Comparison of ENCODE assay signal across 16 cellular contexts in genomic region chr1:3886691-3887090, GRCh38.
"Had no signal": no experiment of that assay in that cellular context is flagged by ENCODE, and none has a peak within 500 bp of the region (broad histone marks: within the 10 kb centered on the region; RNA-seq: fewer than 3 reads in every experiment).

No MANE protein-coding gene starts in this region.

- H3K27ac ChIP-seq: ascending aorta, breast epithelium, dorsolateral prefrontal cortex, SJSA1, transverse colon had no signal

- H3K9me3 Mint-ChIP-seq: activated naive CD8-positive, alpha-beta T cell treated with anti-CD3 and anti-CD28 coated beads, Interleukin-2, amount 10 ng/mL, durations not matched to agents 7 days and 5 days; endodermal cell had no signal

- H3K27me3 Mint-ChIP-seq: activated CD8-positive, alpha-beta memory T cell treated with anti-CD3 and anti-CD28 coated beads, Interleukin-2, amount 10 ng/mL, durations not matched to agents 7 days and 5 days; activated naive CD8-positive, alpha-beta T cell treated with anti-CD3 and anti-CD28 coated beads, Interleukin-2, amount 10 ng/mL, durations not matched to agents 7 days and 5 days had no signal

- H3K4me1 Mint-ChIP-seq: endodermal cell had no signal

- DNase-seq: activated CD8-positive, alpha-beta memory T cell treated with anti-CD3 and anti-CD28 coated beads, Interleukin-2, amount 10 ng/mL, durations not matched to agents 7 days and 5 days; activated gamma-delta T cell; activated naive CD8-positive, alpha-beta T cell treated with anti-CD3 and anti-CD28 coated beads, Interleukin-2, amount 10 ng/mL, durations not matched to agents 7 days and 5 days; activated T-cell treated with anti-CD3 and anti-CD28 coated beads, Interleukin-2, amount 50 U/mL, for 1 hour; endodermal cell; head of caudate nucleus; left colon; retina; stimulated activated CD4-positive, alpha-beta T cell treated with anti-CD3 and anti-CD28 coated beads, Interleukin-4, amount 100 ng/mL, for 1 hour; stimulated activated naive CD4-positive, alpha-beta T cell; transverse colon had no signal

- H3K9me3 ChIP-seq: ascending aorta, breast epithelium, SJSA1, transverse colon had no signal

- H3K4me3 Mint-ChIP-seq: activated CD8-positive, alpha-beta memory T cell treated with anti-CD3 and anti-CD28 coated beads, Interleukin-2, amount 10 ng/mL, durations not matched to agents 7 days and 5 days; activated naive CD8-positive, alpha-beta T cell treated with anti-CD3 and anti-CD28 coated beads, Interleukin-2, amount 10 ng/mL, durations not matched to agents 7 days and 5 days; endodermal cell had no signal

- H3K4me3 ChIP-seq: ascending aorta, breast epithelium, dorsolateral prefrontal cortex, lung, SJSA1, transverse colon had no signal

- ATAC-seq: activated CD8-positive, alpha-beta memory T cell treated with anti-CD3 and anti-CD28 coated beads, Interleukin-2, amount 10 ng/mL, durations not matched to agents 7 days and 5 days; left colon had no signal

- H3K27ac Mint-ChIP-seq: activated CD8-positive, alpha-beta memory T cell treated with anti-CD3 and anti-CD28 coated beads, Interleukin-2, amount 10 ng/mL, durations not matched to agents 7 days and 5 days; endodermal cell had no signal

- H3K36me3 ChIP-seq: breast epithelium had no signal

- H3K27me3 ChIP-seq: ascending aorta, breast epithelium, dorsolateral prefrontal cortex, SJSA1, transverse colon had no signal

- H3K4me1 ChIP-seq: ascending aorta, breast epithelium, SJSA1 had no signal
